20 cellular contexts compared by ENCODE assay signal in genomic region chr13:36069881-36070366, GRCh38.
DNase-seq lines count a peak whose midpoint lies in the region; ATAC-seq and TF ChIP-seq lines count a peak whose summit lies in the region.
"Had no signal": no experiment of that assay in that cellular context is flagged by ENCODE, and none has a peak within 500 bp of the region (broad histone marks: within the 10 kb centered on the region; RNA-seq: fewer than 3 reads in every experiment).

No MANE protein-coding gene starts in this region.

- H3K27me3 ChIP-seq in left ventricle myocardium inferior (ENCODE audit: low read depth) (no peaks in the 10 kb centered on the region), gastrocnemius medialis (no peaks in the 10 kb centered on the region)
- H3K27me3 ChIP-seq: right lobe of liver had no signal

- H3K4me3 Mint-ChIP-seq in activated CD8-positive, alpha-beta T cell treated with anti-CD3 and anti-CD28 coated beads for 36 hours = no peak overlapping the region
- no peak overlapping the region for H3K4me3 Mint-ChIP-seq in stimulated activated effector memory CD8-positive, alpha-beta T cell treated with anti-CD3 and anti-CD28 coated beads, Interleukin-12 subunit alpha, Interleukin-12 subunit beta, amount 100 ng/mL, for 72 hours
- H3K4me3 Mint-ChIP-seq: activated CD4-positive, alpha-beta memory T cell treated with anti-CD3 and anti-CD28 coated beads, Interleukin-2, amount 10 ng/mL, durations not matched to agents 7 days and 5 days; activated naive CD8-positive, alpha-beta T cell; activated T-cell treated with anti-CD3 and anti-CD28 coated beads, Interleukin-2, amount 50 U/mL, for 24 hours; T-helper 17 cell had no signal

- no peaks in the 10 kb centered on the region for H3K36me3 Mint-ChIP-seq in activated CD8-positive, alpha-beta T cell treated with anti-CD3 and anti-CD28 coated beads for 36 hours (ENCODE audit: low read depth)
- no peaks in the 10 kb centered on the region for H3K36me3 Mint-ChIP-seq in stimulated activated effector memory CD8-positive, alpha-beta T cell treated with anti-CD3 and anti-CD28 coated beads, Interleukin-12 subunit alpha, Interleukin-12 subunit beta, amount 100 ng/mL, for 72 hours
- H3K36me3 Mint-ChIP-seq: activated naive CD8-positive, alpha-beta T cell had no signal

- H3K36me3 ChIP-seq in left ventricle myocardium inferior (no peaks in the 10 kb centered on the region), gastrocnemius medialis (no peaks in the 10 kb centered on the region)
- H3K36me3 ChIP-seq: right lobe of liver had no signal

- H3K4me3 ChIP-seq in left ventricle myocardium inferior (no peak overlapping the region), gastrocnemius medialis (no peak overlapping the region)
- H3K4me3 ChIP-seq: right lobe of liver had no signal

- H3K27ac ChIP-seq in left ventricle myocardium inferior (replicated peaks) (peak overlapping the region; percentile 81), gastrocnemius medialis (peak overlapping the region; percentile 50 to 61 (median 54))
- H3K27ac ChIP-seq: C4-2B, right lobe of liver had no signal

- H3K9me3 ChIP-seq in left ventricle myocardium inferior (replicated peaks) = no peaks in the 10 kb centered on the region
- H3K9me3 ChIP-seq in gastrocnemius medialis = no peaks in the 10 kb centered on the region
- H3K9me3 ChIP-seq: right lobe of liver had no signal

- H3K4me1 Mint-ChIP-seq in activated CD8-positive, alpha-beta T cell treated with anti-CD3 and anti-CD28 coated beads for 36 hours (ENCODE audit: low read depth) = no peaks in the 10 kb centered on the region
- H3K4me1 Mint-ChIP-seq in stimulated activated effector memory CD8-positive, alpha-beta T cell treated with anti-CD3 and anti-CD28 coated beads, Interleukin-12 subunit alpha, Interleukin-12 subunit beta, amount 100 ng/mL, for 72 hours = no peaks in the 10 kb centered on the region
- H3K4me1 Mint-ChIP-seq: activated CD4-positive, alpha-beta memory T cell treated with anti-CD3 and anti-CD28 coated beads, Interleukin-2, amount 10 ng/mL, durations not matched to agents 7 days and 5 days; T-helper 17 cell had no signal

- DNase-seq in Right ventricle myocardium inferior (ENCODE audit: missing footprints) (no peak), cardiac septum (ENCODE audit: low spot score) (no peak), left ventricle myocardium inferior (no peak), gastrocnemius medialis (peak in 1 of 2 donors; percentile 36), RKO (ENCODE audit: low spot score) (no peak), GDM1 (lab: John Stamatoyannopoulos, UW) (no peak)
- DNase-seq in activated CD8-positive, alpha-beta T cell treated with anti-CD3 and anti-CD28 coated beads for 36 hours = no peak
- no peak for DNase-seq in stimulated activated effector memory CD8-positive, alpha-beta T cell treated with anti-CD3 and anti-CD28 coated beads, Interleukin-12 subunit alpha, Interleukin-12 subunit beta, amount 100 ng/mL, for 72 hours (ENCODE audit: low spot score in 2 of 2)
- DNase-seq: 8988T; activated CD4-positive, alpha-beta memory T cell treated with anti-CD3 and anti-CD28 coated beads, Interleukin-2, amount 10 ng/mL, durations not matched to agents 7 days and 5 days; activated T-cell treated with anti-CD3 and anti-CD28 coated beads, Interleukin-2, amount 50 U/mL, for 24 hours; kidney glomerular epithelial cell; NCI-H1105 treated with DMSO at 0.1 percent for 48 hours; NCI-H526; right lobe of liver; stimulated activated CD4-positive, alpha-beta T cell treated with anti-CD3 and anti-CD28 coated beads, Interleukin-2, amount 100 ng/mL, for 24 hours; T-helper 17 cell had no signal

- no peaks in the 10 kb centered on the region for H3K27me3 Mint-ChIP-seq in activated CD8-positive, alpha-beta T cell treated with anti-CD3 and anti-CD28 coated beads for 36 hours
- H3K27me3 Mint-ChIP-seq: activated CD4-positive, alpha-beta memory T cell treated with anti-CD3 and anti-CD28 coated beads, Interleukin-2, amount 10 ng/mL, durations not matched to agents 7 days and 5 days; activated naive CD8-positive, alpha-beta T cell; activated T-cell treated with anti-CD3 and anti-CD28 coated beads, Interleukin-2, amount 50 U/mL, for 24 hours; T-helper 17 cell had no signal

- H3K4me1 ChIP-seq in left ventricle myocardium inferior (peaks cover 6% of the 10 kb centered on the region), gastrocnemius medialis (no peaks in the 10 kb centered on the region)
- H3K4me1 ChIP-seq: right lobe of liver had no signal

- POLR2A ChIA-PET in activated CD8-positive, alpha-beta T cell treated with anti-CD3 and anti-CD28 coated beads for 36 hours (lab: Charles Lee) = no interaction called here

- H3K9me3 Mint-ChIP-seq in activated CD8-positive, alpha-beta T cell treated with anti-CD3 and anti-CD28 coated beads for 36 hours = no peaks in the 10 kb centered on the region
- H3K9me3 Mint-ChIP-seq in stimulated activated effector memory CD8-positive, alpha-beta T cell treated with anti-CD3 and anti-CD28 coated beads, Interleukin-12 subunit alpha, Interleukin-12 subunit beta, amount 100 ng/mL, for 72 hours = peaks cover 12% of the 10 kb centered on the region
- H3K9me3 Mint-ChIP-seq: activated T-cell treated with anti-CD3 and anti-CD28 coated beads, Interleukin-2, amount 50 U/mL, for 24 hours had no signal

- in situ Hi-C loops in gastrocnemius medialis (cut with MboI; ENCODE audit: low sequenced_read_pairs in 4 of 4) = no loop called here

- H3K27ac Mint-ChIP-seq in activated CD8-positive, alpha-beta T cell treated with anti-CD3 and anti-CD28 coated beads for 36 hours = no peak overlapping the region
- no peak overlapping the region for H3K27ac Mint-ChIP-seq in stimulated activated effector memory CD8-positive, alpha-beta T cell treated with anti-CD3 and anti-CD28 coated beads, Interleukin-12 subunit alpha, Interleukin-12 subunit beta, amount 100 ng/mL, for 72 hours
- H3K27ac Mint-ChIP-seq: activated CD4-positive, alpha-beta memory T cell treated with anti-CD3 and anti-CD28 coated beads, Interleukin-2, amount 10 ng/mL, durations not matched to agents 7 days and 5 days; activated naive CD8-positive, alpha-beta T cell; activated T-cell treated with anti-CD3 and anti-CD28 coated beads, Interleukin-2, amount 50 U/mL, for 24 hours; T-helper 17 cell had no signal

- ATAC-seq in Right ventricle myocardium inferior (peak; percentile 84), gastrocnemius medialis (peak; percentile 58 to 66)
- ATAC-seq in activated CD8-positive, alpha-beta T cell treated with anti-CD3 and anti-CD28 coated beads for 36 hours = no peak
- ATAC-seq in stimulated activated effector memory CD8-positive, alpha-beta T cell treated with anti-CD3 and anti-CD28 coated beads, Interleukin-12 subunit alpha, Interleukin-12 subunit beta, amount 100 ng/mL, for 72 hours = no peak
- ATAC-seq: esophagus mucosa, right lobe of liver, T-helper 17 cell had no signal

- CTCF ChIA-PET in activated CD8-positive, alpha-beta T cell treated with anti-CD3 and anti-CD28 coated beads for 36 hours (lab: Charles Lee) = no interaction called here

- intact Hi-C loops in Right ventricle myocardium inferior (cut with DNase I) = loop anchor here (2.0 kb wide), 1 partner anchor 61 kb away; the partner anchor contains the start of gene DCLK1
- intact Hi-C loops in cardiac septum (cut with DNase I) = no loop called here
- intact Hi-C loops in left ventricle myocardium inferior (cut with micrococcal nuclease) = no loop called here
- intact Hi-C loops in gastrocnemius medialis (cut with DNase I; ENCODE audit: low total_unique reads) = no loop called here
- intact Hi-C loops in activated CD8-positive, alpha-beta T cell treated with anti-CD3 and anti-CD28 coated beads for 36 hours (cut with micrococcal nuclease) = no loop called here

- TF ChIP-seq POLR2A in gastrocnemius medialis (IDR thresholded peaks at IDR 0.05) = no peak

- no peak for TF ChIP-seq CTCF in left ventricle myocardium inferior (IDR thresholded peaks at IDR 0.05; ENCODE audit: borderline replicate concordance)
- TF ChIP-seq CTCF in gastrocnemius medialis (IDR thresholded peaks at IDR 0.05 in 4 of 5, conservative IDR thresholded peaks at IDR 0.05 in 1 of 5) = no peak
- TF ChIP-seq CTCF in activated CD8-positive, alpha-beta T cell treated with anti-CD3 and anti-CD28 coated beads for 36 hours (IDR thresholded peaks at IDR 0.05) = no peak

Comparison
In these comparisons a context has a peak if more than half of its experiments do, and no peak if none do; other contexts are left out.
1. ATAC-seq: peak in Right ventricle myocardium inferior (single experiment) and gastrocnemius medialis (2 of 2); none in activated CD8-positive, alpha-beta T cell treated with anti-CD3 and anti-CD28 coated beads for 36 hours (single experiment) and stimulated activated effector memory CD8-positive, alpha-beta T cell treated with anti-CD3 and anti-CD28 coated beads, Interleukin-12 subunit alpha, Interleukin-12 subunit beta, amount 100 ng/mL, for 72 hours (single experiment).